32 cellular contexts compared by ENCODE assay signal in the genomic region with DNA sequence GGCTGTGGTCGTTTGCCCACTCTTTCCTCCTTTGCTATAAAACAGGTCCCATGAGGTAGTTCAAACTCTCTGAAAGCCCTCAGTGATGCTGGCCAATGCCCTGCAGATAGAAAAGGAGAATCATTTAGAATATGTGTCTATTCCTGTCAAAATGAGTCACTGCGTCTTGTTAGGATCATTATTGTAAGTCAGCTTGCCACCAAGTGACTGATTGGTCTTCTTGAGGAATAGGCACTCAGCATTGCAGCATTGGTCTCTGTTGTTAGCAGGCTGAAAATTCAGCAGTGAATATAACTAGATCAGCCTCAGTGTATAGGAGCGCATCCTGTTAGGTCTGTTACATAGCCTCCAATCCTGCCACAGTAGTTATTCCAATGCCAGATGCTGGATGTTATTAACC. TPM values are rescaled to one million over a fixed set of nuclear protein-coding genes. Genes with fewer than 3 reads are reported as not detected.
"Had no signal": no experiment of that assay in that cellular context is flagged by ENCODE, and none has a peak within 500 bp of the region (broad histone marks: within the 10 kb centered on the region; RNA-seq: fewer than 3 reads in every experiment).

No MANE protein-coding gene starts in this region.

- FAIRE-seq: frontal cortex had no signal

- H3K36me3 ChIP-seq: breast epithelium had no signal

- H3K27me3 ChIP-seq: ascending aorta, breast epithelium, dorsolateral prefrontal cortex, esophagus squamous epithelium had no signal

- H3K27ac Mint-ChIP-seq: activated B cell treated with CpG ODN at 0.5 μM for 24 hours; activated CD4-positive, alpha-beta memory T cell treated with anti-CD3 and anti-CD28 coated beads for 36 hours; activated CD8-positive, alpha-beta memory T cell treated with anti-CD3 and anti-CD28 coated beads, Interleukin-2, amount 10 ng/mL, durations not matched to agents 7 days and 5 days; activated CD8-positive, alpha-beta T cell treated with anti-CD3 and anti-CD28 coated beads, Interleukin-2, amount 10 ng/mL, durations not matched to agents 7 days and 5 days; activated naive CD4-positive, alpha-beta T cell treated with anti-CD3 and anti-CD28 coated beads, Interleukin-2, amount 10 ng/mL, durations not matched to agents 7 days and 5 days; activated naive CD4-positive, alpha-beta T cell treated with anti-CD3 and anti-CD28 coated beads, Interleukin-2, amount 50 U/mL, for 72 hours; activated naive CD8-positive, alpha-beta T cell treated with anti-CD3 and anti-CD28 coated beads, Interleukin-2, amount 10 ng/mL, durations not matched to agents 7 days and 5 days; activated T-cell treated with anti-CD3 and anti-CD28 coated beads, Interleukin-2, amount 50 U/mL, for 24 hours; activated T-cell treated with anti-CD3 and anti-CD28 coated beads, Interleukin-2, amount 50 U/mL, for 72 hours; brain; dendritic cell treated with granulocyte-macrophage colony-stimulating factor and Interleukin-4, amounts not matched to agents 40 ng/mL and 50 ng/mL, for 4 days; endodermal cell; T-cell; T-helper 1 cell treated with Interleukin-12 subunit alpha and Interleukin-12 subunit beta and Interleukin-4 antibody, amounts not matched to agents 30 μg/mL and 1 μg/mL, for 36 hours had no signal

- DNase-seq: activated B cell treated with CpG ODN at 0.5 μM for 24 hours; activated CD4-positive, alpha-beta memory T cell treated with anti-CD3 and anti-CD28 coated beads for 36 hours; activated CD4-positive, alpha-beta T cell treated with anti-CD3 and anti-CD28 coated beads, Interleukin-2, amount 50 U/mL, for 1 hour; activated CD8-positive, alpha-beta memory T cell treated with anti-CD3 and anti-CD28 coated beads, Interleukin-2, amount 10 ng/mL, durations not matched to agents 7 days and 5 days; activated CD8-positive, alpha-beta memory T cell treated with anti-CD3 and anti-CD28 coated beads, Interleukin-2, amount 50 U/mL, for 4 hours; activated CD8-positive, alpha-beta T cell treated with anti-CD3 and anti-CD28 coated beads, Interleukin-2, amount 10 ng/mL, durations not matched to agents 7 days and 5 days; activated gamma-delta T cell; activated naive CD4-positive, alpha-beta T cell; activated naive CD4-positive, alpha-beta T cell treated with anti-CD3 and anti-CD28 coated beads, Interleukin-2, amount 10 ng/mL, durations not matched to agents 7 days and 5 days; activated naive CD8-positive, alpha-beta T cell treated with anti-CD3 and anti-CD28 coated beads, Interleukin-2, amount 10 ng/mL, durations not matched to agents 7 days and 5 days; activated T-cell treated with anti-CD3 and anti-CD28 coated beads, Interleukin-2, amount 50 U/mL, for 24 hours; activated T-cell treated with anti-CD3 and anti-CD28 coated beads, Interleukin-2, amount 50 U/mL, for 72 hours; dorsolateral prefrontal cortex; effector memory CD4-positive, alpha-beta T cell; endodermal cell; erythroblast; esophagus squamous epithelium; head of caudate nucleus; SW 1271; T-cell; T1000; WERI-Rb-1 had no signal

- H3K27me3 Mint-ChIP-seq: activated B cell treated with CpG ODN at 0.5 μM for 24 hours; activated CD4-positive, alpha-beta memory T cell treated with anti-CD3 and anti-CD28 coated beads for 36 hours; activated CD8-positive, alpha-beta memory T cell treated with anti-CD3 and anti-CD28 coated beads, Interleukin-2, amount 10 ng/mL, durations not matched to agents 7 days and 5 days; activated naive CD4-positive, alpha-beta T cell treated with anti-CD3 and anti-CD28 coated beads, Interleukin-2, amount 10 ng/mL, durations not matched to agents 7 days and 5 days; activated naive CD8-positive, alpha-beta T cell treated with anti-CD3 and anti-CD28 coated beads, Interleukin-2, amount 10 ng/mL, durations not matched to agents 7 days and 5 days; activated T-cell treated with anti-CD3 and anti-CD28 coated beads, Interleukin-2, amount 50 U/mL, for 24 hours; central memory CD8-positive, alpha-beta T cell; dendritic cell treated with granulocyte-macrophage colony-stimulating factor and Interleukin-4, amounts not matched to agents 40 ng/mL and 50 ng/mL, for 4 days; T-cell had no signal

- H3K4me1 Mint-ChIP-seq: endodermal cell had no signal

- H3K4me3 ChIP-seq: ascending aorta, breast epithelium, coronary artery, dorsolateral prefrontal cortex, esophagus squamous epithelium had no signal

- H3K4me3 Mint-ChIP-seq: activated B cell treated with CpG ODN at 0.5 μM for 24 hours; activated CD4-positive, alpha-beta memory T cell treated with anti-CD3 and anti-CD28 coated beads for 36 hours; activated CD8-positive, alpha-beta memory T cell treated with anti-CD3 and anti-CD28 coated beads, Interleukin-2, amount 10 ng/mL, durations not matched to agents 7 days and 5 days; activated CD8-positive, alpha-beta T cell treated with anti-CD3 and anti-CD28 coated beads, Interleukin-2, amount 10 ng/mL, durations not matched to agents 7 days and 5 days; activated naive CD4-positive, alpha-beta T cell treated with anti-CD3 and anti-CD28 coated beads, Interleukin-2, amount 10 ng/mL, durations not matched to agents 7 days and 5 days; activated naive CD8-positive, alpha-beta T cell treated with anti-CD3 and anti-CD28 coated beads, Interleukin-2, amount 10 ng/mL, durations not matched to agents 7 days and 5 days; activated T-cell treated with anti-CD3 and anti-CD28 coated beads, Interleukin-2, amount 50 U/mL, for 24 hours; activated T-cell treated with anti-CD3 and anti-CD28 coated beads, Interleukin-2, amount 50 U/mL, for 72 hours; brain; central memory CD8-positive, alpha-beta T cell; dendritic cell treated with granulocyte-macrophage colony-stimulating factor and Interleukin-4, amounts not matched to agents 40 ng/mL and 50 ng/mL, for 4 days; endodermal cell; T-cell; T-helper 1 cell treated with Interleukin-12 subunit alpha and Interleukin-12 subunit beta and Interleukin-4 antibody, amounts not matched to agents 30 μg/mL and 1 μg/mL, for 36 hours had no signal

- ATAC-seq: activated CD4-positive, CD25-positive, alpha-beta regulatory T cell treated with anti-CD3 and anti-CD28 coated beads, Interleukin-2, amount 50 U/mL, for 24 hours; activated CD8-positive, alpha-beta memory T cell treated with anti-CD3 and anti-CD28 coated beads, Interleukin-2, amount 10 ng/mL, durations not matched to agents 7 days and 5 days; activated CD8-positive, alpha-beta T cell treated with anti-CD3 and anti-CD28 coated beads, Interleukin-2, amount 10 ng/mL, durations not matched to agents 7 days and 5 days; activated naive CD4-positive, alpha-beta T cell treated with anti-CD3 and anti-CD28 coated beads, Interleukin-2, amount 50 U/mL, for 72 hours; T-cell had no signal

- H3K4me1 ChIP-seq: ascending aorta, breast epithelium had no signal

- H3K9me3 ChIP-seq: ascending aorta had no signal

- H3K27ac ChIP-seq: ascending aorta, breast epithelium, coronary artery, dorsolateral prefrontal cortex, esophagus squamous epithelium, WERI-Rb-1 had no signal

RNA-seq across cellular contexts. Expression of gene PJVK, which starts 29.1 kb away (rescaled TPM):
- total RNA-seq: ascending aorta had no signal
